Comparison of ENCODE assay signal across 12 cellular contexts in the genomic region with DNA sequence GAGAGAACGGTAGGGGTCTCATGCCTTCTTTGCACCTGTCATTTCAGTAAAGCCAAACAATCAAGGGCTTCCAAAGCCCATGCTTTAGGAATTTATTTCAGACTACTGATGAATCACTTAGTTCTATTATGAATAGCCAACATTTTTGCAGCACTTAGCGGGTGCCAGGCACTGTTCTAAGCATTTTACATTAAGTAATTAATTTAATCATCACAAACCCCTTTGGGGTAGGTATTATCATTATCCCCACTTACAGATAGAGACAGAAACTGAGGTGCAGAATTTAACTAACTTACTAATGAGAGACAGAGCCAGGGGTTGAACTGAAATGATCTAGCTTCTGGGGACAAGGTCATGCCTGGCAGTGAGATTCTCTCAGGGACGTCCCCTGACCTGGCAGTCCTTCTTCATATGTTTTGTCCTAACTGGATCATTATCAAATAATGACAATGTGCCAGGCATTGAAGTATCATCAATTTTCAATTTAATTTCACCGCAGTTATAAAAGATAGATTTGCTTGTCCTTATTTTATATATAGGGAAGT. TPM values are rescaled to one million over a fixed set of nuclear protein-coding genes. Genes with fewer than 3 reads are reported as not detected.
DNase-seq lines count a peak whose midpoint lies in the region; ATAC-seq and TF ChIP-seq lines count a peak whose summit lies in the region.
"Had no signal": no experiment of that assay in that cellular context is flagged by ENCODE, and none has a peak within 500 bp of the region (broad histone marks: within the 10 kb centered on the region; RNA-seq: fewer than 3 reads in every experiment).

No MANE protein-coding gene starts in this region.

- intact Hi-C loops in left ventricle myocardium superior (cut with micrococcal nuclease) (no loop called here), mammary epithelial cell (cut with micrococcal nuclease) (loop anchor here (2.0 kb wide), 1 partner anchor 52 kb away; no protein-coding TSS in a partner anchor), vagina (cut with DNase I) (loop anchor here (5.0 kb wide), 1 partner anchor 104 kb away; no protein-coding TSS in a partner anchor)

- CTCF ChIA-PET in mammary epithelial cell (lab: Charles Lee; ENCODE audit: low non-redundant PET) = no interaction called here

- TF ChIP-seq CTCF in right atrium auricular region (IDR thresholded peaks at IDR 0.05) (no peak), mammary epithelial cell (conservative IDR thresholded peaks at IDR 0.05 in 1 of 2, IDR thresholded peaks at IDR 0.05 in 1 of 2; ENCODE audit: extremely low read depth in 1 of 2, insufficient read depth in 1 of 2, low read depth in 1 of 2, low read length in 2 of 2) (no peak), osteoblast (IDR thresholded peaks at IDR 0.05; ENCODE audit: extremely low read depth, low read depth, low read length) (no peak), vagina (IDR thresholded peaks at IDR 0.05) (no peak)

- H2AFZ ChIP-seq in mammary epithelial cell (ENCODE audit: low read depth, low read length) (no peak overlapping the region), osteoblast (ENCODE audit: low read length) (no peak overlapping the region)

- no peak for TF ChIP-seq POLR2A in vagina (IDR thresholded peaks at IDR 0.05)

- H4K20me1 ChIP-seq in mammary epithelial cell (ENCODE audit: insufficient read depth, low read length) (no peaks in the 10 kb centered on the region), osteoblast (ENCODE audit: insufficient read depth, low read length) (no peaks in the 10 kb centered on the region)

- H3K4me2 ChIP-seq in mammary epithelial cell (ENCODE audit: insufficient read depth, low read depth, low read length) (peak overlapping the region; percentile 33), osteoblast (ENCODE audit: insufficient read depth, low read length) (peak overlapping the region; percentile 71)
- H3K4me2 ChIP-seq: KMS-11 had no signal

- peaks cover 0 to 75% of the 10 kb centered on the region in 2 donors for H3K4me1 ChIP-seq in right atrium auricular region
- H3K4me1 ChIP-seq in mammary epithelial cell (ENCODE audit: insufficient read depth, low read length) = peaks cover 34% of the 10 kb centered on the region
- H3K4me1 ChIP-seq in osteoblast (ENCODE audit: insufficient read depth, low read length) = peaks cover 24% of the 10 kb centered on the region
- peaks cover 50% of the 10 kb centered on the region for H3K4me1 ChIP-seq in vagina

- H3K27ac ChIP-seq in right atrium auricular region (peak overlapping the region; percentile 85 to 86), mammary epithelial cell (ENCODE audit: insufficient read depth, low read depth, low read length) (peak overlapping the region; percentile 77), osteoblast (ENCODE audit: low read depth, low read length) (peak overlapping the region; percentile 85), vagina (peak overlapping the region; percentile 86)
- H3K27ac ChIP-seq: KMS-11 had no signal

- H3K9me3 ChIP-seq in right atrium auricular region (no peaks in the 10 kb centered on the region), mammary epithelial cell (replicated peaks; ENCODE audit: insufficient read depth, low read length) (no peaks in the 10 kb centered on the region), osteoblast (ENCODE audit: low read depth, low read length) (no peaks in the 10 kb centered on the region), vagina (no peaks in the 10 kb centered on the region)

- dilution Hi-C loops in mammary epithelial cell (cut with HindIII; ENCODE audit: low sequenced_read_pairs) = no loop called here

- WGBS in mammary epithelial cell (ENCODE audit: low coverage, missing lambda C conversion rate) = 89% methylated on average over 4 of the region's 4 CpGs

- H3K36me3 ChIP-seq in right atrium auricular region (no peaks in the 10 kb centered on the region), mammary epithelial cell (ENCODE audit: insufficient read depth, low read length) (no peaks in the 10 kb centered on the region), osteoblast (ENCODE audit: insufficient read depth, low read length) (no peaks in the 10 kb centered on the region), vagina (no peaks in the 10 kb centered on the region)

- H3K27me3 ChIP-seq in right atrium auricular region = no peaks in the 10 kb centered on the region
- H3K27me3 ChIP-seq in mammary epithelial cell (ENCODE audit: insufficient read depth, low read length) = no peaks in the 10 kb centered on the region
- H3K27me3 ChIP-seq in osteoblast (ENCODE audit: insufficient read depth, low read length) = no peaks in the 10 kb centered on the region
- H3K27me3 ChIP-seq in vagina = no peaks in the 10 kb centered on the region

- no peak overlapping the region for H3K9ac ChIP-seq in mammary epithelial cell (ENCODE audit: insufficient read depth, low read length)
- H3K9ac ChIP-seq: KMS-11 had no signal

- no TSS peak for BruUV-seq in mammary epithelial cell (replicated peaks; lab: Mats Ljungman, UMichigan)

- ATAC-seq in left ventricle myocardium superior = no peak
- ATAC-seq: activated CD8-positive, alpha-beta T cell treated with anti-CD3 and anti-CD28 coated beads, Interleukin-2, amount 10 ng/mL, durations not matched to agents 7 days and 5 days had no signal

- H3K79me2 ChIP-seq in mammary epithelial cell (ENCODE audit: insufficient read depth, low read length) (no peaks in the 10 kb centered on the region), osteoblast (ENCODE audit: insufficient read depth, low read length) (no peaks in the 10 kb centered on the region)

- no peak overlapping the region for H3K4me3 ChIP-seq in right atrium auricular region
- H3K4me3 ChIP-seq in mammary epithelial cell (replicated peaks in 1 of 3; ENCODE audit: insufficient read depth in 1 of 3, low read depth in 2 of 3, low read length in 3 of 3) = no peak overlapping the region
- H3K4me3 ChIP-seq in osteoblast (ENCODE audit: insufficient read depth, low read length) = no peak overlapping the region
- no peak overlapping the region for H3K4me3 ChIP-seq in vagina

- no peak for DNase-seq in right atrium auricular region (ENCODE audit: low spot score)
- no peak for DNase-seq in left ventricle myocardium superior
- DNase-seq in mammary epithelial cell = no peak
- no peak for DNase-seq in osteoblast (ENCODE audit: insufficient read length, low spot score, missing footprints)
- DNase-seq in vagina (ENCODE audit: extremely low spot score in 2 of 2) = no peak
- no peak for DNase-seq in stimulated activated CD4-positive, alpha-beta T cell treated with anti-CD3 and anti-CD28 coated beads, Interleukin-4, amount 100 ng/mL, for 4 hours
- DNase-seq in NCI-H1694 treated with DMSO at 0.1 percent for 48 hours (lab: John Stamatoyannopoulos, UW) = no peak
- DNase-seq in SW480 (ENCODE audit: low spot score) = no peak
- DNase-seq: activated CD8-positive, alpha-beta T cell treated with anti-CD3 and anti-CD28 coated beads, Interleukin-2, amount 10 ng/mL, durations not matched to agents 7 days and 5 days; NCI-H526 had no signal

- in situ Hi-C loops in mammary epithelial cell (cut with MboI; ENCODE audit: low sequenced_read_pairs in 2 of 2) = no loop called here

RNA-seq across cellular contexts. Expression of gene NAV2, which starts 31.7 kb away (rescaled TPM):
- total RNA-seq in right atrium auricular region = 10 to 100 TPM; 11.4 to 19.2 TPM
- total RNA-seq in left ventricle myocardium superior = 8.8 TPM
- 10 to 100 TPM; 38.4 to 46.2 TPM for total RNA-seq in mammary epithelial cell
- 11.0 TPM for polyA plus RNA-seq in mammary epithelial cell
- 44.8 TPM for polyA minus RNA-seq in mammary epithelial cell
- total RNA-seq in osteoblast = 8.7 and 12.4 TPM in 2 replicates
- total RNA-seq in vagina = 25.3 TPM
- total RNA-seq: A673 had no signal
